ENCODE assay signal across 1 cellular context in genomic region chr7:129550673-129551360, GRCh38.
TF ChIP-seq lines count a peak whose summit lies in the region.

No MANE protein-coding gene starts in this region.

TF ChIP-seq in HepG2, 621 proteins besides CTCF, POLR2A, EP300 and RAD21 (continued from another document):
- TF ChIP-seq AFF4 (CRISPR knock-in tag; IDR thresholded peaks at IDR 0.05) (no peak), ZNF12 (CRISPR knock-in tag; IDR thresholded peaks at IDR 0.05) (no peak), ZMYM2 (CRISPR knock-in tag; IDR thresholded peaks at IDR 0.05) (no peak), ZNF251 (CRISPR knock-in tag; IDR thresholded peaks at IDR 0.05) (no peak)
